In genomic region chr12:121709478-121709890, GRCh38 we compare ENCODE assay signal across 15 cellular contexts. TPM values are rescaled to one million over a fixed set of nuclear protein-coding genes. Genes with fewer than 3 reads are reported as not detected.
A peak's percentile ranks its signal among the peaks of the same experiment; 100 is the strongest.
DNase-seq lines count a peak whose midpoint lies in the region; ATAC-seq and TF ChIP-seq lines count a peak whose summit lies in the region.
"Had no signal": no experiment of that assay in that cellular context is flagged by ENCODE, and none has a peak within 500 bp of the region (broad histone marks: within the 10 kb centered on the region; RNA-seq: fewer than 3 reads in every experiment).

No MANE protein-coding gene starts in this region.

- H3K4me1 Mint-ChIP-seq in Caco-2 (ENCODE audit: low read depth, unreplicated experiment), result peaks cover 17% of the 10 kb centered on the region

- TF ChIP-seq CTCF in Caco-2 (IDR thresholded peaks at IDR 0.05; ENCODE audit: insufficient read depth in 1 of 2, low read depth in 1 of 2, low read length in 1 of 2, severe bottlenecking in 1 of 2, unreplicated experiment in 1 of 2) (no peak), lung (IDR thresholded peaks at IDR 0.05; ENCODE audit: control extremely low read depth, extremely low read depth) (no peak)

- H3K4me3 ChIP-seq in Caco-2 (ENCODE audit: low read depth, low read length) (no peak overlapping the region), lung (no peak overlapping the region)

- H3K27ac ChIP-seq in lung (ENCODE audit: low read depth in 1 of 2, low read length in 1 of 2), result peak overlapping the region in 1 of 2 donors; percentile 41
- H3K27ac ChIP-seq: HL-60 had no signal

- ATAC-seq in lung (ENCODE audit: insufficient read depth, low FRiP score) (no peak), GM18858 (IDR thresholded peaks at IDR 0.05; ENCODE audit: unreplicated experiment) (no peak), left colon (no peak)

- no peaks in the 10 kb centered on the region for H3K9me3 Mint-ChIP-seq in Caco-2 (ENCODE audit: unreplicated experiment)
- H3K9me3 Mint-ChIP-seq: stimulated activated naive CD8-positive, alpha-beta T cell treated with anti-CD3 and anti-CD28 coated beads, Interleukin-15, Interleukin-2, amounts not matched to agents 100 ng/mL and 50 ng/mL, for 24 hours had no signal

- no TSS peak for BruUV-seq in Caco-2 (replicated peaks; lab: Mats Ljungman, UMichigan)

- H3K27me3 Mint-ChIP-seq in Caco-2 (ENCODE audit: insufficient read depth, unreplicated experiment), result no peaks in the 10 kb centered on the region
- H3K27me3 Mint-ChIP-seq: stimulated activated naive CD8-positive, alpha-beta T cell treated with anti-CD3 and anti-CD28 coated beads, Interleukin-15, Interleukin-2, amounts not matched to agents 100 ng/mL and 50 ng/mL, for 24 hours had no signal

- H3K4me3 Mint-ChIP-seq in Caco-2 (ENCODE audit: unreplicated experiment), result no peak overlapping the region
- H3K4me3 Mint-ChIP-seq: stimulated activated naive CD8-positive, alpha-beta T cell treated with anti-CD3 and anti-CD28 coated beads, Interleukin-15, Interleukin-2, amounts not matched to agents 100 ng/mL and 50 ng/mL, for 24 hours had no signal

- DNase-seq in Caco-2, result peak; percentile 55 to 74
- DNase-seq in M059J (ENCODE audit: low read depth), result peak; percentile 93
- DNase-seq in dermis blood vessel endothelial cell, result peak; percentile 43
- peak; percentile 41 for DNase-seq in lung (ENCODE audit: low spot score)
- no peak for DNase-seq in NCI-H2107 (lab: John Stamatoyannopoulos, UW)
- DNase-seq in left colon, result no peak
- DNase-seq in activated CD4-positive, CD25-positive, alpha-beta regulatory T cell (lab: John Stamatoyannopoulos, UW), result no peak
- DNase-seq: activated CD4-positive, CD25-positive, alpha-beta regulatory T cell treated with anti-CD3 and anti-CD28 coated beads, Interleukin-2, amount 50 U/mL, for 72 hours; cortex of kidney; NCI-H2029 treated with DMSO at 0.1 percent for 48 hours; SHP77 treated with DMSO at 0.1 percent for 48 hours; stimulated activated CD4-positive, alpha-beta T cell treated with anti-CD3 and anti-CD28 coated beads, Interleukin-1b, Interleukin-23, amount 100 ng/mL, for 48 hours had no signal

- POLR2A ChIA-PET in Caco-2 (lab: Charles Lee), result no interaction called here

- intact Hi-C loops in Caco-2 (cut with micrococcal nuclease; ENCODE audit: unreplicated experiment) (loop anchor here (2.0 kb wide), 1 partner anchor 39 kb away; no protein-coding TSS in a partner anchor), left colon (cut with DNase I, micrococcal nuclease) (no loop called here)

- peaks cover 35% of the 10 kb centered on the region for H3K4me1 ChIP-seq in Caco-2
- H3K4me1 ChIP-seq in lung (ENCODE audit: control insufficient read depth in 2 of 2, insufficient read depth in 2 of 2, low read length in 2 of 2), result peaks cover 0 to 8% of the 10 kb centered on the region in 2 donors

- 74 to 89% methylated on average over 5 of the region's 5 CpGs for WGBS in lung, 2 donors

- H3K27me3 ChIP-seq in Caco-2 (replicated peaks; ENCODE audit: control insufficient read depth, insufficient read depth, low read length) (no peaks in the 10 kb centered on the region), lung (ENCODE audit: control insufficient read depth, insufficient read depth) (no peaks in the 10 kb centered on the region)

- peaks cover 10% of the 10 kb centered on the region for H3K9me3 ChIP-seq in Caco-2
- H3K9me3 ChIP-seq in lung (ENCODE audit: control insufficient read depth in 2 of 2, insufficient read depth in 1 of 2, low read length in 1 of 2), result no peaks in the 10 kb centered on the region

- H3K36me3 Mint-ChIP-seq in Caco-2 (ENCODE audit: insufficient read depth, unreplicated experiment), result peaks cover 34% of the 10 kb centered on the region

- H3K36me3 ChIP-seq in Caco-2 (ENCODE audit: control insufficient read depth, insufficient read depth, low read length) (no peaks in the 10 kb centered on the region), lung (ENCODE audit: control insufficient read depth in 2 of 2, insufficient read depth in 2 of 2, low read length in 2 of 2) (no peaks in the 10 kb centered on the region)

- peak overlapping the region; percentile 88 for H3K27ac Mint-ChIP-seq in Caco-2 (ENCODE audit: unreplicated experiment)
- H3K27ac Mint-ChIP-seq: stimulated activated naive CD8-positive, alpha-beta T cell treated with anti-CD3 and anti-CD28 coated beads, Interleukin-15, Interleukin-2, amounts not matched to agents 100 ng/mL and 50 ng/mL, for 24 hours had no signal

- CTCF ChIA-PET in Caco-2 (lab: Charles Lee), result interaction anchor here (0.6 kb wide), 1 partner anchor 8 kb away, joined by 3 read pairs; no protein-coding TSS in a partner anchor

RNA-seq across cellular contexts. Expression of gene TMEM120B, which starts 3.1 kb away (rescaled TPM):
- total RNA-seq in Caco-2 (2022) (15.5 and 15.9 TPM in 2 replicates), dermis blood vessel endothelial cell (4.9 and 6.8 TPM in 2 replicates), lung (10 to 100 TPM in 1 of 2 donors, 1 to 10 TPM in 1; 3.9 to 17.7 TPM), left colon (1 to 10 TPM; 4.7 to 5.8 TPM)
- 6.3 and 8.3 TPM in 2 replicates for total RNA-seq in M059J (2014; rRNA removed; shearing (Covaris generic))
- 10 to 100 TPM in 1 of 2 donors, 1 to 10 TPM in 1; 5.6 to 10.5 TPM for polyA plus RNA-seq in lung

RNA-seq across cellular contexts. Expression of gene MORN3, which starts 40.0 kb away (rescaled TPM):
- total RNA-seq in Caco-2 (2022) (21.8 and 36.5 TPM in 2 replicates), dermis blood vessel endothelial cell (0.28 TPM in 1 of 2 replicates, not detected in the other), lung (1 to 10 TPM; 2.4 to 5.8 TPM), left colon (not detected)
- total RNA-seq in M059J (2014; rRNA removed; shearing (Covaris generic)), result 0.25 TPM in 1 of 2 replicates, not detected in the other
- polyA plus RNA-seq in lung, result 1 to 10 TPM; 2.8 to 3.2 TPM

Comparison
In these comparisons a context has a peak if more than half of its experiments do, and no peak if none do; other contexts are left out.
1. DNase-seq: peak in Caco-2 (2 of 2), M059J (single experiment), dermis blood vessel endothelial cell (single experiment) and lung (single experiment); none in NCI-H2107 (single experiment), left colon (0 of 2) and activated CD4-positive, CD25-positive, alpha-beta regulatory T cell (0 of 4).